17 cellular contexts compared by ENCODE assay signal in the genomic region with DNA sequence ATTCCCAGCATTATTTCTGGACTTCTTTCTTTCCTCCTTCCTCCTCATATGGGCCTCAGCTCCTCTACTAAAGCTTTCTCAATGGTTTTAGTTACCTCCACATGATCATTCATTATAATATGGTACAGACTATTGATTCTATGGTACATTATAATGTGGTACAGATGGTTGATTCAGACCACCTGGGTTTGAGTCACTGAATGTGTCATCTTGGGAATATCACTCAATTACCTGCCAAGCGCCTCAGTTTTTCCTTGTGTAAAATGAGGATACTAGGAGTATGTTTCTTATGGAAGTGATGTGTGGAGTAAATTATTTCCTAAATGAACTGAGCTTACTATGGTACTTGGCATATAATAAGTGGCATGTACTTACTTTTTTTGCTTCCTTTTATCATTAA. TPM values are rescaled to one million over a fixed set of nuclear protein-coding genes. Genes with fewer than 3 reads are reported as not detected.
A peak's percentile ranks its signal among the peaks of the same experiment; 100 is the strongest.
DNase-seq lines count a peak whose midpoint lies in the region; ATAC-seq, FAIRE-seq and TF ChIP-seq lines count a peak whose summit lies in the region.
"Had no signal": no experiment of that assay in that cellular context is flagged by ENCODE, and none has a peak within 500 bp of the region (broad histone marks: within the 10 kb centered on the region; RNA-seq: fewer than 3 reads in every experiment).

No MANE protein-coding gene starts in this region.

- no peaks in the 10 kb centered on the region for H3K9me2 ChIP-seq in PC-3 (replicated peaks; ENCODE audit: low read length)

- no peaks in the 10 kb centered on the region for H3K27me3 Mint-ChIP-seq in activated CD4-positive, alpha-beta T cell treated with anti-CD3 and anti-CD28 coated beads, Interleukin-2, amount 10 ng/mL, durations not matched to agents 7 days and 5 days
- H3K27me3 Mint-ChIP-seq: CD4-positive, CD25-positive, alpha-beta regulatory T cell had no signal

- intact Hi-C loops in PC-3 (cut with micrococcal nuclease) = no loop called here
- intact Hi-C loops in endothelial cell of umbilical vein (cut with micrococcal nuclease) = no loop called here

- DNase-seq in PC-3 = peak; percentile 25
- DNase-seq in endothelial cell of umbilical vein (ENCODE audit: low read depth, low spot score) = no peak
- peak; percentile 50 for DNase-seq in kidney tubule cell (ENCODE audit: low spot score)
- no peak for DNase-seq in activated CD4-positive, alpha-beta T cell treated with anti-CD3 and anti-CD28 coated beads, Interleukin-2, amount 10 ng/mL, durations not matched to agents 7 days and 5 days
- no peak for DNase-seq in NCI-H146 (lab: John Stamatoyannopoulos, UW)
- DNase-seq in GM19239 (ENCODE audit: insufficient read length, low spot score) = no peak
- DNase-seq: C1 segment of cervical spinal cord; Caco-2; CD4-positive, CD25-positive, alpha-beta regulatory T cell; CD8-positive, alpha-beta T cell; DMS153; DND-41; GOT3 had no signal

- dilution Hi-C loops in endothelial cell of umbilical vein (cut with MboI; ENCODE audit: extremely low pct_ligation_motif_present, low sequenced_read_pairs) = no loop called here

- no peak for TF ChIP-seq CTCF in PC-3 (conservative IDR thresholded peaks at IDR 0.05; ENCODE audit: low read depth, low read length)
- TF ChIP-seq CTCF in endothelial cell of umbilical vein (IDR thresholded peaks at IDR 0.05; ENCODE audit: extremely low read depth in 1 of 2, insufficient read depth in 1 of 2, low read depth in 1 of 2, low read length in 2 of 2) = no peak

- FAIRE-seq in endothelial cell of umbilical vein (lab: Jason Lieb, UNC) = no peak
- no peak for FAIRE-seq in GM19239 (lab: Jason Lieb, UNC)
- FAIRE-seq: G401.6, GM12892, H54 had no signal

- H3K36me3 ChIP-seq in PC-3 (ENCODE audit: low read depth, low read length) (peaks cover 8% of the 10 kb centered on the region; the same call in 1 of the 2 replicates), endothelial cell of umbilical vein (ENCODE audit: control insufficient read depth in 2 of 2, extremely low read depth in 1 of 2, insufficient read depth in 2 of 2, low read length in 2 of 2) (no peaks in the 10 kb centered on the region)
- H3K36me3 ChIP-seq: HAP-1 had no signal

- H3K27me3 ChIP-seq in PC-3 (ENCODE audit: low read length) (no peaks in the 10 kb centered on the region), endothelial cell of umbilical vein (ENCODE audit: control insufficient read depth in 2 of 2, insufficient read depth in 2 of 2, low read length in 2 of 2) (no peaks in the 10 kb centered on the region)

- H3K9me3 ChIP-seq in PC-3 (ENCODE audit: low read length) = no peaks in the 10 kb centered on the region
- H3K9me3 ChIP-seq in endothelial cell of umbilical vein (replicated peaks; ENCODE audit: control insufficient read depth, insufficient read depth, low read length) = no peaks in the 10 kb centered on the region
- H3K9me3 ChIP-seq: Caco-2, HAP-1 had no signal

- H2AFZ ChIP-seq in PC-3 (ENCODE audit: low read length) (no peak overlapping the region), endothelial cell of umbilical vein (ENCODE audit: low read depth, low read length) (peak overlapping the region; percentile 77)

- CTCF ChIA-PET in PC-3 (lab: Charles Lee) = no interaction called here
- CTCF ChIA-PET in endothelial cell of umbilical vein (lab: Charles Lee) = interaction anchor here (0.8 to 1.4 kb wide), 3 partner anchors 11 to 31 kb away, joined by 3 to 5 read pairs (median 3); no protein-coding TSS in a partner anchor
- CTCF ChIA-PET in activated CD4-positive, alpha-beta T cell treated with anti-CD3 and anti-CD28 coated beads, Interleukin-2, amount 10 ng/mL, durations not matched to agents 7 days and 5 days (lab: Charles Lee) = no interaction called here

- no peak for ATAC-seq in PC-3
- ATAC-seq: CD8-positive, alpha-beta T cell had no signal

- H3K27ac Mint-ChIP-seq in activated CD4-positive, alpha-beta T cell treated with anti-CD3 and anti-CD28 coated beads, Interleukin-2, amount 10 ng/mL, durations not matched to agents 7 days and 5 days = no peak overlapping the region
- H3K27ac Mint-ChIP-seq: CD4-positive, CD25-positive, alpha-beta regulatory T cell; CD8-positive, alpha-beta T cell had no signal

- H3K4me3 ChIP-seq in PC-3 (ENCODE audit: low read length) (no peak overlapping the region), endothelial cell of umbilical vein (replicated peaks in 1 of 3; ENCODE audit: insufficient read depth in 1 of 3, low read depth in 1 of 3, low read length in 3 of 3) (no peak overlapping the region)
- H3K4me3 ChIP-seq: HAP-1 had no signal

- POLR2A ChIA-PET in PC-3 (lab: Charles Lee; ENCODE audit: unreplicated experiment) = no interaction called here
- POLR2A ChIA-PET in endothelial cell of umbilical vein (lab: Charles Lee) = no interaction called here
- POLR2A ChIA-PET in activated CD4-positive, alpha-beta T cell treated with anti-CD3 and anti-CD28 coated beads, Interleukin-2, amount 10 ng/mL, durations not matched to agents 7 days and 5 days (lab: Charles Lee) = no interaction called here

- no peaks in the 10 kb centered on the region for H3K36me3 Mint-ChIP-seq in activated CD4-positive, alpha-beta T cell treated with anti-CD3 and anti-CD28 coated beads, Interleukin-2, amount 10 ng/mL, durations not matched to agents 7 days and 5 days (ENCODE audit: low read depth)
- H3K36me3 Mint-ChIP-seq: CD4-positive, CD25-positive, alpha-beta regulatory T cell; CD8-positive, alpha-beta T cell had no signal

- no peak overlapping the region for H3K4me2 ChIP-seq in PC-3 (ENCODE audit: low read length)
- H3K4me2 ChIP-seq in endothelial cell of umbilical vein (ENCODE audit: insufficient read depth, low read length) = no peak overlapping the region

- H4K20me1 ChIP-seq in PC-3 (ENCODE audit: low read length) (peaks cover 11% of the 10 kb centered on the region), endothelial cell of umbilical vein (replicated peaks; ENCODE audit: control insufficient read depth, extremely low read depth, insufficient read depth, low read length) (no peaks in the 10 kb centered on the region)

- H3K4me1 Mint-ChIP-seq in activated CD4-positive, alpha-beta T cell treated with anti-CD3 and anti-CD28 coated beads, Interleukin-2, amount 10 ng/mL, durations not matched to agents 7 days and 5 days = no peaks in the 10 kb centered on the region
- H3K4me1 Mint-ChIP-seq: CD4-positive, CD25-positive, alpha-beta regulatory T cell had no signal

- H3K4me3 Mint-ChIP-seq in activated CD4-positive, alpha-beta T cell treated with anti-CD3 and anti-CD28 coated beads, Interleukin-2, amount 10 ng/mL, durations not matched to agents 7 days and 5 days = no peak overlapping the region
- H3K4me3 Mint-ChIP-seq: CD4-positive, CD25-positive, alpha-beta regulatory T cell; CD8-positive, alpha-beta T cell had no signal

- H3F3A ChIP-seq in PC-3 (ENCODE audit: low read length, unreplicated experiment) = no peaks in the 10 kb centered on the region

- no peak overlapping the region for H3K27ac ChIP-seq in PC-3 (ENCODE audit: low read length)
- H3K27ac ChIP-seq in endothelial cell of umbilical vein (ENCODE audit: insufficient read depth, low read depth, low read length) = no peak overlapping the region

- H3K4me1 ChIP-seq in PC-3 (ENCODE audit: insufficient read depth, low read length) = peaks cover 9% of the 10 kb centered on the region; the same call in 1 of the 2 replicates
- H3K4me1 ChIP-seq in endothelial cell of umbilical vein (ENCODE audit: control insufficient read depth, extremely low read depth, insufficient read depth, low read length) = no peaks in the 10 kb centered on the region
- H3K4me1 ChIP-seq: Caco-2 had no signal

- H3K9me3 Mint-ChIP-seq in activated CD4-positive, alpha-beta T cell treated with anti-CD3 and anti-CD28 coated beads, Interleukin-2, amount 10 ng/mL, durations not matched to agents 7 days and 5 days = no peaks in the 10 kb centered on the region

- H3K9ac ChIP-seq in PC-3 (ENCODE audit: low read length) = no peak overlapping the region
- H3K9ac ChIP-seq in endothelial cell of umbilical vein (replicated peaks; ENCODE audit: extremely low read depth, insufficient read depth, low read length) = no peak overlapping the region

- H3K79me2 ChIP-seq in PC-3 (ENCODE audit: low read length) (peaks cover 61% of the 10 kb centered on the region), endothelial cell of umbilical vein (ENCODE audit: control insufficient read depth, insufficient read depth, low read length) (no peaks in the 10 kb centered on the region)

- no peak for TF ChIP-seq POLR2A in endothelial cell of umbilical vein (IDR thresholded peaks at IDR 0.05; ENCODE audit: low read depth, low read length)

- BruUV-seq in PC-3 (replicated peaks; lab: Mats Ljungman, UMichigan) = no TSS peak
- BruUV-seq in endothelial cell of umbilical vein (replicated peaks; lab: Mats Ljungman, UMichigan) = no TSS peak

- no peaks in the 10 kb centered on the region for H3K9me1 ChIP-seq in endothelial cell of umbilical vein (replicated peaks; ENCODE audit: control insufficient read depth, extremely low read depth, insufficient read depth, low read length)

TF ChIP-seq in endothelial cell of umbilical vein, 7 proteins besides CTCF, POLR2A, EP300 and RAD21 (continues in another document):
- TF ChIP-seq FOS (IDR thresholded peaks at IDR 0.05; ENCODE audit: borderline replicate concordance, insufficient read depth, low read length) = no peak
- no peak for TF ChIP-seq POLR2AphosphoS5 (IDR thresholded peaks at IDR 0.05; ENCODE audit: insufficient read depth, low read depth, low read length)
- TF ChIP-seq, protein P1, sequence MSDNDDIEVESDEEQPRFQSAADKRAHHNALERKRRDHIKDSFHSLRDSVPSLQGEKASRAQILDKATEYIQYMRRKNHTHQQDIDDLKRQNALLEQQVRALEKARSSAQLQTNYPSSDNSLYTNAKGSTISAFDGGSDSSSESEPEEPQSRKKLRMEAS (IDR thresholded peaks at IDR 0.05; ENCODE audit: insufficient read depth, insufficient read length) = no peak
- TF ChIP-seq GATA2 (IDR thresholded peaks at IDR 0.05; ENCODE audit: insufficient read depth, insufficient read length, low read depth, low read length) = no peak
- no peak for TF ChIP-seq MYC (IDR thresholded peaks at IDR 0.05; ENCODE audit: low read depth, low read length)
- TF ChIP-seq EZH2 (IDR thresholded peaks at IDR 0.05; ENCODE audit: borderline replicate concordance, low read depth, low read length, severe bottlenecking) = no peak

RNA-seq across cellular contexts. Expression of a gene that starts 27.7 kb away (rescaled TPM):
- 19.1 and 28.7 TPM in 2 replicates for total RNA-seq in PC-3 (2014; rRNA removed)
- 22.2 and 28.2 TPM in 2 replicates for total RNA-seq in endothelial cell of umbilical vein
- polyA plus RNA-seq in endothelial cell of umbilical vein = 7.7 and 9.3 TPM in 2 replicates
- polyA plus RNA-seq in endothelial cell of umbilical vein (2011; cell fraction: cytosol; rRNA removed) = 9.7 and 11.0 TPM in 2 replicates
- polyA plus RNA-seq in endothelial cell of umbilical vein (2011; cell fraction: nucleus; rRNA removed) = 17.3 and 23.1 TPM in 2 replicates
- 23.4 and 30.0 TPM in 2 replicates for polyA plus RNA-seq in endothelial cell of umbilical vein (2012)
- polyA minus RNA-seq in endothelial cell of umbilical vein = 30.9 and 37.5 TPM in 2 replicates
- 1.6 TPM for polyA minus RNA-seq in endothelial cell of umbilical vein (2011; cell fraction: cytosol; rRNA and poly(A)+ RNA removed)
- polyA minus RNA-seq in endothelial cell of umbilical vein (2011; cell fraction: nucleus; rRNA and poly(A)+ RNA removed) = 66.6 and 75.1 TPM in 2 replicates
- total RNA-seq in activated CD4-positive, alpha-beta T cell treated with anti-CD3 and anti-CD28 coated beads, Interleukin-2, amount 10 ng/mL, durations not matched to agents 7 days and 5 days = not detected
- total RNA-seq: CD4-positive, CD25-positive, alpha-beta regulatory T cell; CD8-positive, alpha-beta T cell had no signal
- polyA plus RNA-seq: CD4-positive, CD25-positive, alpha-beta regulatory T cell had no signal

Comparison
In these comparisons a context has a peak if more than half of its experiments do, and no peak if none do; other contexts are left out.
1. DNase-seq: peak in PC-3 (single experiment) and kidney tubule cell (single experiment); none in endothelial cell of umbilical vein (single experiment), activated CD4-positive, alpha-beta T cell treated with anti-CD3 and anti-CD28 coated beads, Interleukin-2, amount 10 ng/mL, durations not matched to agents 7 days and 5 days (single experiment), NCI-H146 (single experiment) and GM19239 (single experiment).
2. RNA of a gene that starts 27.7 kb away (total RNA-seq): 22.2 to 28.2 TPM in endothelial cell of umbilical vein and 19.1 to 28.7 TPM in PC-3; not detected in activated CD4-positive, alpha-beta T cell treated with anti-CD3 and anti-CD28 coated beads, Interleukin-2, amount 10 ng/mL, durations not matched to agents 7 days and 5 days; every median in the first group is over 10 times any median in the second.